In the genomic region with DNA sequence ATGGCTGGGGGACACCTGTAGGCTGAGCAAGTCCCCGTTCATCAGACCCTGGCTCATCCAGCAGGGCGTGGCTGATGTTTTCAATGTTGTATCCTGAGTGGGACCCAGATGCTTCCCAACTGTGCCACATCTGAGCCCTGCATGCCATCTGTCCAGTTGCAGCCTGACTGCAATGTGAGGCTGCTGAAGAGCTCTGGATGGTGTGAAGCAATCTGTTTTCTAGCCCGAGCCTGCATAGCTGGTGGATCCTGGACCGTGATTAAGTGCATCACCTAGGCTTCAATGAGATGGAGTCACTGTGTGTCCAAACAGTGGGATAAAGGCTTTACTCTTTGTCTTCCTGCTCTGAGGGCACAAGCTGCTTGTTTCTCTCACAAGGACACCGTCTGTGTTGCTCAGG, we compare ENCODE assay signal across 24 cellular contexts.
DNase-seq lines count a peak whose midpoint lies in the region; ATAC-seq and TF ChIP-seq lines count a peak whose summit lies in the region.
"Had no signal": no experiment of that assay in that cellular context is flagged by ENCODE, and none has a peak within 500 bp of the region (broad histone marks: within the 10 kb centered on the region; RNA-seq: fewer than 3 reads in every experiment).

No MANE protein-coding gene starts in this region.

- ATAC-seq in DND-41 (ENCODE audit: insufficient read depth, low read depth): no peak
- ATAC-seq in HG03520 (IDR thresholded peaks at IDR 0.05; ENCODE audit: unreplicated experiment): no peak
- ATAC-seq in HG02973 (IDR thresholded peaks at IDR 0.05; ENCODE audit: unreplicated experiment): no peak
- ATAC-seq: activated naive CD4-positive, alpha-beta T cell treated with anti-CD3 and anti-CD28 coated beads, Interleukin-2, amount 50 U/mL, for 72 hours; HCT116 had no signal

- H3K79me2 ChIP-seq in DND-41 (ENCODE audit: insufficient read depth, low read length): peaks cover 43% of the 10 kb centered on the region

- no peaks in the 10 kb centered on the region for H3K27me3 ChIP-seq in DND-41 (ENCODE audit: insufficient read depth, low read length, poor library complexity)
- H3K27me3 ChIP-seq: right atrium auricular region had no signal

- no peak for TF ChIP-seq CTCF in DND-41 (IDR thresholded peaks at IDR 0.05; ENCODE audit: borderline replicate concordance, extremely low read depth, low read length, poor library complexity, severe bottlenecking)
- no peak for TF ChIP-seq CTCF in GM13976 (IDR thresholded peaks at IDR 0.05; ENCODE audit: borderline replicate concordance, control extremely low read depth, extremely low read depth, insufficient read depth, missing control alignments)

- H3K4me2 ChIP-seq in DND-41 (ENCODE audit: insufficient read depth, low read length): peak overlapping the region; percentile 45
- H3K4me2 ChIP-seq: SK-N-SH had no signal

- peak overlapping the region in 1 of 2 experiments; percentile 13; a peak in 1 of 4 replicates for H3K4me3 ChIP-seq in DND-41 (ENCODE audit: low read depth in 1 of 2, low read length in 2 of 2)
- H3K4me3 ChIP-seq: lung, right atrium auricular region had no signal

- DNase-seq in DND-41 (no peak), NCI-H524 treated with DMSO at 0.1 percent for 48 hours (lab: John Stamatoyannopoulos, UW) (peak; percentile 69), kidney glomerular epithelial cell (lab: John Stamatoyannopoulos, UW) (peak; percentile 9), renal cortical epithelial cell (ENCODE audit: low read depth) (peak; percentile 65), GM13976 (ENCODE audit: low spot score) (no peak)
- DNase-seq: activated CD4-positive, alpha-beta T cell treated with anti-CD3 and anti-CD28 coated beads, Interleukin-2, amount 50 U/mL, for 1 hour; CD4-positive, CD25-positive, alpha-beta regulatory T cell; cerebellar nuclear complex; DMS153; foreskin melanocyte; islet precursor cell; KG1; NCI-H1048; NCI-H2029; NCI-H446 treated with DMSO at 0.1 percent for 48 hours; occipital lobe; RPMI8226; SK-N-SH had no signal

- H3K9me3 ChIP-seq in DND-41 (ENCODE audit: insufficient read depth, low read length, severe bottlenecking): no peaks in the 10 kb centered on the region
- H3K9me3 ChIP-seq: right atrium auricular region, SK-N-SH had no signal

- H3K9ac ChIP-seq in DND-41 (ENCODE audit: low read depth, low read length): 0 out of 2 replicates have a peak overlapping the region, but pooled peaks have one; percentile 3
- H3K9ac ChIP-seq: SK-N-SH had no signal

- H3K27ac ChIP-seq in DND-41 (ENCODE audit: low read length): peak overlapping the region; percentile 72
- H3K27ac ChIP-seq: right atrium auricular region had no signal

- H3K36me3 ChIP-seq in DND-41 (ENCODE audit: insufficient read depth, low read length): no peaks in the 10 kb centered on the region
- H3K36me3 ChIP-seq: right atrium auricular region had no signal

- H3K4me1 ChIP-seq in DND-41 (ENCODE audit: insufficient read depth, low read length): peaks cover 37% of the 10 kb centered on the region

- in situ Hi-C loops in GM13976 (cut with MboI; ENCODE audit: low sequenced_read_pairs, unreplicated experiment): no loop called here

- peaks cover 11% of the 10 kb centered on the region for H4K20me1 ChIP-seq in DND-41 (ENCODE audit: insufficient read depth, low read length)

- no peak overlapping the region for H2AFZ ChIP-seq in DND-41 (ENCODE audit: low read depth, low read length)

Comparison
In these comparisons a context has a peak if more than half of its experiments do, and no peak if none do; other contexts are left out.
1. DNase-seq: peak in NCI-H524 treated with DMSO at 0.1 percent for 48 hours (single experiment), kidney glomerular epithelial cell (single experiment) and renal cortical epithelial cell (single experiment); none in DND-41 (single experiment) and GM13976 (single experiment).